Comparison of ENCODE assay signal across 8 cellular contexts in genomic region chr1:15584489-15585363, GRCh38. TPM values are rescaled to one million over a fixed set of nuclear protein-coding genes. Genes with fewer than 3 reads are reported as not detected.
DNase-seq lines count a peak whose midpoint lies in the region; ATAC-seq and TF ChIP-seq lines count a peak whose summit lies in the region.

Gene AGMAT (minus strand): TSS chr1:15585051. CDS start chr1:15584967, 84 bp downstream.

- no peaks in the 10 kb centered on the region for H3K36me3 ChIP-seq in HEK293 (ENCODE audit: control insufficient read depth in 2 of 2, insufficient read depth in 1 of 2, low read length in 2 of 2)
- H3K36me3 ChIP-seq in Panc1 (ENCODE audit: control insufficient read depth, insufficient read depth, low read length) = no peaks in the 10 kb centered on the region
- no peaks in the 10 kb centered on the region for H3K36me3 ChIP-seq in skeletal muscle satellite cell (ENCODE audit: insufficient read depth, low read length)

- WGBS in right cardiac atrium = 2% methylated on average over 68 of the region's 68 CpGs

- H3K9me3 ChIP-seq in HEK293 (ENCODE audit: control insufficient read depth, insufficient read depth, low read depth, low read length) (no peaks in the 10 kb centered on the region), Panc1 (ENCODE audit: control insufficient read depth, insufficient read depth, low read depth, low read length) (no peaks in the 10 kb centered on the region), right cardiac atrium (ENCODE audit: control insufficient read depth, low read length) (no peaks in the 10 kb centered on the region), skeletal muscle satellite cell (replicated peaks; ENCODE audit: low read length) (no peaks in the 10 kb centered on the region)

- POLR2A ChIA-PET in HEK293 (lab: Yijun Ruan, JAX) (no interaction called here), Panc1 (lab: Charles Lee) (interaction anchor here (0.6 to 0.8 kb wide), 2 partner anchors 40 to 228 kb away, joined by 3 to 6 read pairs; no protein-coding TSS in a partner anchor)

- DNase-seq in EH (ENCODE audit: low read depth) = peak; percentile 52
- DNase-seq in Panc1 (ENCODE audit: low read depth, low spot score) = no peak
- DNase-seq in activated naive CD4-positive, alpha-beta T cell treated with Interleukin-2 at 50 U/mL for 16 hours = peak; percentile 71
- DNase-seq in right cardiac atrium = peak; percentile 29 to 70 (median 70)
- DNase-seq in GOT3 (lab: John Stamatoyannopoulos, UW) = no peak
- DNase-seq in hippocampal formation (lab: John Stamatoyannopoulos, UW) = no peak

- intact Hi-C loops in Panc1 (cut with micrococcal nuclease; ENCODE audit: unreplicated experiment) = no loop called here
- intact Hi-C loops in right cardiac atrium (cut with DNase I) = no loop called here

- in situ Hi-C loops in Panc1 (cut with HindIII; ENCODE audit: low pct_unique_long_range_greater_than_20kb, low sequenced_read_pairs) = no loop called here

- H3K4me3 ChIP-seq in HEK293 (ENCODE audit: low read depth, low read length) = peak within 1 kb of the TSS; percentile 14
- H3K4me3 ChIP-seq in Panc1 (ENCODE audit: low read depth in 2 of 2, low read length in 2 of 2) = peak within 1 kb of the TSS; percentile 49 to 61
- H3K4me3 ChIP-seq in right cardiac atrium (ENCODE audit: low read length) = peak within 1 kb of the TSS; percentile 42
- peak within 1 kb of the TSS; percentile 72 for H3K4me3 ChIP-seq in skeletal muscle satellite cell (ENCODE audit: low read length)

- H3K4me2 ChIP-seq in skeletal muscle satellite cell (ENCODE audit: low read length) = peak within 1 kb of the TSS; percentile 89

- ATAC-seq in Panc1 (peak; percentile 92), right cardiac atrium (peak; percentile 56 to 72)

- TF ChIP-seq CTCF in HEK293 (tag by site-specific recombination; IDR thresholded peaks at IDR 0.05) = no peak
- no peak; the same call in 1 of the 2 replicates for TF ChIP-seq CTCF in Panc1 (IDR thresholded peaks at IDR 0.05)

- peak within 1 kb of the TSS; percentile 77 for H3K9ac ChIP-seq in skeletal muscle satellite cell (ENCODE audit: low read depth, low read length)

- H3K27ac ChIP-seq in HEK293 (ENCODE audit: extremely low read depth, low read depth, low read length) = peak within 1 kb of the TSS; percentile 37; the same call in 1 of the 2 replicates
- H3K27ac ChIP-seq in Panc1 (ENCODE audit: low read length) = peak within 1 kb of the TSS; percentile 62
- H3K27ac ChIP-seq in right cardiac atrium (ENCODE audit: low read length) = no peak within 1 kb of the TSS

- H3K27me3 ChIP-seq in Panc1 (ENCODE audit: control insufficient read depth, insufficient read depth, low read length) = no peaks in the 10 kb centered on the region
- H3K27me3 ChIP-seq in right cardiac atrium (ENCODE audit: control insufficient read depth, insufficient read depth) = no peaks in the 10 kb centered on the region
- H3K27me3 ChIP-seq in skeletal muscle satellite cell (ENCODE audit: control insufficient read depth, insufficient read depth, low read length) = no peaks in the 10 kb centered on the region

- no peaks in the 10 kb centered on the region for H3K4me1 ChIP-seq in HEK293 (ENCODE audit: control insufficient read depth, insufficient read depth, low read length)
- H3K4me1 ChIP-seq in Panc1 (ENCODE audit: control insufficient read depth, insufficient read depth, low read length) = no peaks in the 10 kb centered on the region
- H3K4me1 ChIP-seq in right cardiac atrium (ENCODE audit: control insufficient read depth, insufficient read depth, low read length) = peaks cover 3% of the 10 kb centered on the region
- H3K4me1 ChIP-seq in skeletal muscle satellite cell (ENCODE audit: control insufficient read depth, insufficient read depth, low read length) = peaks cover 5% of the 10 kb centered on the region

- CTCF ChIA-PET in HEK293 (lab: Yijun Ruan, JAX) = no interaction called here
- CTCF ChIA-PET in Panc1 (lab: Charles Lee) = no interaction called here

- no TSS peak for BruUV-seq in Panc1 (replicated peaks; lab: Mats Ljungman, UMichigan)

TF ChIP-seq in HEK293, 187 proteins besides CTCF, POLR2A, EP300 and RAD21:
- no peak for TF ChIP-seq ZNF239 (tag by site-specific recombination; IDR thresholded peaks at IDR 0.05)

RNA-seq across cellular contexts. Expression of gene AGMAT, which starts in this region (rescaled TPM):
- total RNA-seq in Panc1 (2021; ENCODE audit: unreplicated experiment) (3.1 TPM), right cardiac atrium (under 1 TPM in 2 of 4 donors, not detected in 2; 0.12 to 0.40 TPM)
- 2.4 TPM for polyA plus RNA-seq in Panc1 (2012; ENCODE audit: insufficient read length)
- polyA plus RNA-seq in right cardiac atrium = 0.07 TPM
- total RNA-seq in skeletal muscle satellite cell (2012; rRNA removed) = 1.1 and 1.5 TPM in 2 replicates

Comparison
In these comparisons a context has a peak if more than half of its experiments do, and no peak if none do; other contexts are left out.
1. Peak in DNase-seq, ATAC-seq and H3K4me3 ChIP-seq in right cardiac atrium; RNA of the gene not detected or under 1 TPM.
2. DNase-seq: peak in EH (single experiment) and activated naive CD4-positive, alpha-beta T cell treated with Interleukin-2 at 50 U/mL for 16 hours (single experiment); none in Panc1 (single experiment), GOT3 (single experiment) and hippocampal formation (0 of 2).
3. H3K4me3 ChIP-seq: peak in every context shown above with its lines; median percentile 72 in skeletal muscle satellite cell; 55 in Panc1; 42 in right cardiac atrium; 14 in HEK293.